Comparison of ENCODE assay signal across 19 cellular contexts in the genomic region with DNA sequence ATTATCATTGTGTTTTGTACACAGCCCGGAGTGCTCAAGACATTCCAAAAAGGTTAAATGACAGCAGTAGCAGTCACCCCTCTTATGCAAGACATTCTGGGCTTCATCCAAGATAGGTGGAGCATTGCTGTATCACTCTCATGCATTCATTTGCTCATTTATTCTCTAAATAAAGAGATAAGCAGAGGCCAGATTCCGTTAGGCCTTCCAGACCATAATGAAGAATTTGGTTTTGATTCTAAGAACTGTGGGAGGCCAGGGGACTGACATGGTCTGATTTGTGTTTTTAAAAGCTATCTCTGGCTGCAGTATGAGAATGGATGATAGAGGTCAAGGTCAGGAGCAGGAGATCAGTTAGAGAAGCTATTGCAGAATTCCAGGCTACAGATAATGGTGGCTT.
A peak's percentile ranks its signal among the peaks of the same experiment; 100 is the strongest.
DNase-seq lines count a peak whose midpoint lies in the region; ATAC-seq and TF ChIP-seq lines count a peak whose summit lies in the region.
"Had no signal": no experiment of that assay in that cellular context is flagged by ENCODE, and none has a peak within 500 bp of the region (broad histone marks: within the 10 kb centered on the region; RNA-seq: fewer than 3 reads in every experiment).

No MANE protein-coding gene starts in this region.

- H3K36me3 ChIP-seq in upper lobe of right lung = no peaks in the 10 kb centered on the region
- H3K36me3 ChIP-seq: BLaER1, prostate gland, SJSA1 had no signal

- H3K4me1 ChIP-seq in upper lobe of right lung = no peaks in the 10 kb centered on the region
- H3K4me1 ChIP-seq: prostate gland, SJSA1, testis had no signal

- H3K27me3 ChIP-seq in upper lobe of right lung = no peaks in the 10 kb centered on the region
- H3K27me3 ChIP-seq: BLaER1, SJSA1, testis had no signal

- ATAC-seq in upper lobe of right lung (peak; percentile 27), GM18867 (IDR thresholded peaks at IDR 0.05; ENCODE audit: unreplicated experiment) (no peak), HG02678 (IDR thresholded peaks at IDR 0.05; ENCODE audit: unreplicated experiment) (no peak)
- ATAC-seq: activated CD8-positive, alpha-beta memory T cell treated with anti-CD3 and anti-CD28 coated beads, Interleukin-2, amount 10 ng/mL, durations not matched to agents 7 days and 5 days; T-helper 17 cell had no signal

- no peaks in the 10 kb centered on the region for H3K9me3 ChIP-seq in upper lobe of right lung
- H3K9me3 ChIP-seq: prostate gland, SJSA1, testis had no signal

- H3K4me3 ChIP-seq in fibroblast of villous mesenchyme (ENCODE audit: low read depth, low read length) (no peak overlapping the region), upper lobe of right lung (no peak overlapping the region)
- H3K4me3 ChIP-seq: BLaER1, prostate gland, SJSA1, testis had no signal

- no peak overlapping the region for H3K27ac ChIP-seq in upper lobe of right lung
- H3K27ac ChIP-seq: BLaER1, prostate gland, SJSA1, testis had no signal

- DNase-seq in LHCN-M2 (ENCODE audit: low read depth) = peak; percentile 57
- DNase-seq in amniotic epithelial cell (ENCODE audit: low read depth) = peak; percentile 88
- DNase-seq in fibroblast of villous mesenchyme (ENCODE audit: low read depth) = peak; percentile 49
- DNase-seq in upper lobe of right lung = no peak
- no peak for DNase-seq in activated CD4-positive, alpha-beta T cell treated with anti-CD3 and anti-CD28 coated beads for 4 hours
- DNase-seq: activated CD8-positive, alpha-beta memory T cell treated with anti-CD3 and anti-CD28 coated beads, Interleukin-2, amount 10 ng/mL, durations not matched to agents 7 days and 5 days; effector memory CD4-positive, alpha-beta T cell; left cardiac atrium; midbrain; NCI-H1930; NCI-H510A; stimulated activated CD4-positive, alpha-beta T cell treated with anti-CD3 and anti-CD28 coated beads, Interleukin-12 subunit alpha, Interleukin-12 subunit beta, amount 100 ng/mL, for 4 hours; T-helper 17 cell; testis had no signal

- no peak for TF ChIP-seq CTCF in fibroblast of villous mesenchyme (IDR thresholded peaks at IDR 0.05; ENCODE audit: insufficient read depth, low read depth, low read length)
- TF ChIP-seq CTCF in upper lobe of right lung (IDR thresholded peaks at IDR 0.05) = no peak

- intact Hi-C loops in upper lobe of right lung (cut with DNase I) = no loop called here

Comparison
In these comparisons a context has a peak if more than half of its experiments do, and no peak if none do; other contexts are left out.
1. DNase-seq: peak in LHCN-M2 (single experiment), amniotic epithelial cell (single experiment) and fibroblast of villous mesenchyme (single experiment); none in upper lobe of right lung (single experiment) and activated CD4-positive, alpha-beta T cell treated with anti-CD3 and anti-CD28 coated beads for 4 hours (0 of 2).